Comparison of ENCODE assay signal across 9 cellular contexts in genomic region chr2:44191739-44192138, GRCh38. TPM values are rescaled to one million over a fixed set of nuclear protein-coding genes. Genes with fewer than 3 reads are reported as not detected.
DNase-seq lines count a peak whose midpoint lies in the region; ATAC-seq lines count a peak whose summit lies in the region.
"Had no signal": no experiment of that assay in that cellular context is flagged by ENCODE, and none has a peak within 500 bp of the region (broad histone marks: within the 10 kb centered on the region; RNA-seq: fewer than 3 reads in every experiment).

No MANE protein-coding gene starts in this region.

- peak overlapping the region; percentile 22 for H3K4me3 Mint-ChIP-seq in memory B cell

- peak overlapping the region; percentile 5 for H3K27ac Mint-ChIP-seq in memory B cell

- H3K27me3 Mint-ChIP-seq in memory B cell = no peaks in the 10 kb centered on the region

- no peaks in the 10 kb centered on the region for H3K9me3 Mint-ChIP-seq in memory B cell

- H3K36me3 Mint-ChIP-seq in memory B cell = peaks cover 21% of the 10 kb centered on the region

- H3K4me1 Mint-ChIP-seq in memory B cell = peaks cover 39% of the 10 kb centered on the region

- DNase-seq in memory B cell (ENCODE audit: low spot score in 2 of 2) = no peak
- DNase-seq in stimulated activated CD4-positive, alpha-beta T cell treated with anti-CD3 and anti-CD28 coated beads, Interleukin-12 subunit alpha, Interleukin-12 subunit beta, amount 100 ng/mL, for 4 hours = no peak
- no peak for DNase-seq in retina
- no peak for DNase-seq in A172 (ENCODE audit: low spot score)
- DNase-seq: left cardiac atrium; stimulated activated CD4-positive, alpha-beta T cell treated with anti-CD3 and anti-CD28 coated beads, Interleukin-4, amount 100 ng/mL, for 1 hour had no signal

- peak; percentile 88 for ATAC-seq in GM18867 (IDR thresholded peaks at IDR 0.05; ENCODE audit: unreplicated experiment)
- peak; percentile 96 for ATAC-seq in GM21529 (IDR thresholded peaks at IDR 0.05; ENCODE audit: unreplicated experiment)
- ATAC-seq in HG03442 (IDR thresholded peaks at IDR 0.05; ENCODE audit: unreplicated experiment) = peak; percentile 90
- no peak for ATAC-seq in memory B cell (ENCODE audit: low read depth)
- ATAC-seq: left cardiac atrium had no signal

RNA-seq across cellular contexts. Expression of gene PPM1B, which starts 23.1 kb away (rescaled TPM):
- total RNA-seq in A172 (2014; rRNA removed; shearing (Covaris generic)) = 33.8 and 38.2 TPM in 2 replicates
